ENCODE assay signal across 2 cellular contexts in the genomic region with DNA sequence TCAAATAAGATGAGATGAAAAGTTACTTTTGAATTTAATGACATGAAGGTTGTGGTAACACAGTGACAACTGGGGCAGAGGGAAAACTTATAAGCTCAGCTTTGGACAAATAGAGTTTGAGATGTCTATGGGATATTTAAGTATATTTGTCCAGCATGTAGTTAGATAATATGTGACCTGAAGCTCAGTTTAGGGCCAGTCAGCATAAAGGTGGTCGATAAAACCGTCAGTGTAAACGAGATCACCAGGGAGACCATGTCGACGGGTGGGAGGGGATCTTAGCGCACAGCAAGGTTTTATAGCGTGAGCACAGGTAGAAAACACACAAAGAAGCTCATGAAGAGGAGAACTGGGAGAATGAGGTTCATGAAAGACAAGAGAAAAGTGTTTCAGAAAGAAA.
A peak's percentile ranks its signal among the peaks of the same experiment; 100 is the strongest.
TF ChIP-seq lines count a peak whose summit lies in the region.

No MANE protein-coding gene starts in this region.

TF ChIP-seq in A549, 52 proteins besides CTCF, POLR2A, EP300 and RAD21:
- peak; percentile 37 for TF ChIP-seq MAFK (IDR thresholded peaks at IDR 0.05; ENCODE audit: partially characterized antibody)
- TF ChIP-seq EHF (CRISPR knock-in tag; IDR thresholded peaks at IDR 0.05): no peak

TF ChIP-seq in IMR-90, 13 proteins besides CTCF, POLR2A, EP300 and RAD21:
- no peak for TF ChIP-seq MXI1 (IDR thresholded peaks at IDR 0.05; ENCODE audit: borderline replicate concordance, low read depth, low read length)
- no peak for TF ChIP-seq SMC3 (IDR thresholded peaks at IDR 0.05; ENCODE audit: low read depth, low read length)
- 0 out of 2 replicates have a peak, but pooled peaks have one; percentile 6 for TF ChIP-seq MAFK (IDR thresholded peaks at IDR 0.05; ENCODE audit: low read depth, low read length)
